ENCODE assay signal across 14 cellular contexts in the genomic region with DNA sequence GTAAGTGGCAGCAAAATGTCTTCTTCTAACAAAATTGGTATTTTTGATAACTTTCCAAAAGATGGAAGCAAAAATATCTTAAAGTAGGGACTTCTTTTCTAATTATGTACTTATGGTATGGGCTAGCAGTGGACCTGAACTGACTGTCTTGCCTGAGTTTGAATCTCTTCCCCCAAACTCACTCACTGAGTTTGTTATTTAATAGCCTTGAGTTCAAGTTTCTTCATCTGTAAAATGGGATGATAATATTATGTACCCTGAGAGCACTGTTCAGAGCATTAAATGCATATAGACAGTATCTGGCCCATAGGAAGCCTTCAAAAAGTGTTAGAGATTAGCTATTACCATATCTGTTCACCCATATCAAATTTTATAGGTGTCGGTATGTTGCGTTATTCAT.
DNase-seq lines count a peak whose midpoint lies in the region; ATAC-seq, FAIRE-seq and TF ChIP-seq lines count a peak whose summit lies in the region.
"Had no signal": no experiment of that assay in that cellular context is flagged by ENCODE, and none has a peak within 500 bp of the region (broad histone marks: within the 10 kb centered on the region; RNA-seq: fewer than 3 reads in every experiment).

No MANE protein-coding gene starts in this region.

- ATAC-seq in GM21381 (IDR thresholded peaks at IDR 0.05; ENCODE audit: unreplicated experiment): peak; percentile 3
- ATAC-seq in HG03439 (IDR thresholded peaks at IDR 0.05; ENCODE audit: unreplicated experiment): peak; percentile 6
- no peak for ATAC-seq in sciatic nerve

- intact Hi-C loops in Calu3 (cut with micrococcal nuclease; ENCODE audit: unreplicated experiment) (no loop called here), kidney (cut with DNase I) (no loop called here), sciatic nerve (cut with DNase I) (loop anchor here (5.0 kb wide), 1 partner anchor 810 kb away; no protein-coding TSS in a partner anchor)

- no peaks in the 10 kb centered on the region for H3K4me1 ChIP-seq in kidney (ENCODE audit: control insufficient read depth in 1 of 2, insufficient read depth in 1 of 2, low read depth in 1 of 2, low read length in 2 of 2)

- no peak for FAIRE-seq in kidney (lab: Jason Lieb, UNC)
- FAIRE-seq: bronchial epithelial cell, islet of Langerhans had no signal

- H3K9me3 ChIP-seq in kidney (ENCODE audit: control insufficient read depth in 1 of 2, low read length in 2 of 2): no peaks in the 10 kb centered on the region
- H3K9me3 ChIP-seq: stomach had no signal

- peaks cover 7% of the 10 kb centered on the region for H3K36me3 Mint-ChIP-seq in Calu3 (ENCODE audit: insufficient read depth, unreplicated experiment)

- H3K27ac ChIP-seq in kidney (ENCODE audit: low read depth in 2 of 2, low read length in 2 of 2): no peak overlapping the region
- H3K27ac ChIP-seq: WERI-Rb-1 had no signal

- peak overlapping the region; percentile 68 for H3K4me3 Mint-ChIP-seq in Calu3 (ENCODE audit: low read depth, unreplicated experiment)

- no peaks in the 10 kb centered on the region for H3K9me3 Mint-ChIP-seq in Calu3 (ENCODE audit: low read depth, unreplicated experiment)
- H3K9me3 Mint-ChIP-seq: neural crest cell had no signal

- no peak overlapping the region for H3K27ac Mint-ChIP-seq in Calu3 (ENCODE audit: unreplicated experiment)

- CTCF ChIA-PET in Calu3 (lab: Charles Lee): no interaction called here

- no peak for DNase-seq in Calu3
- DNase-seq in kidney: no peak
- DNase-seq in glomerular visceral epithelial cell (ENCODE audit: extremely low spot score): no peak
- DNase-seq in pons (ENCODE audit: low spot score): no peak
- no peak for DNase-seq in NCI-H510A treated with DMSO at 0.1 percent for 48 hours (lab: John Stamatoyannopoulos, UW)
- no peak for DNase-seq in sciatic nerve (ENCODE audit: low spot score)
- DNase-seq: NCI-H2171, stomach, WERI-Rb-1 had no signal

- no peak for TF ChIP-seq CTCF in Calu3 (IDR thresholded peaks at IDR 0.05; ENCODE audit: unreplicated experiment)
- no peak for TF ChIP-seq CTCF in kidney (IDR thresholded peaks at IDR 0.05; ENCODE audit: borderline replicate concordance, extremely low read depth, insufficient read depth)

- BruUV-seq in Calu3 (replicated peaks; lab: Mats Ljungman, UMichigan): no TSS peak

- no peaks in the 10 kb centered on the region for H3K36me3 ChIP-seq in kidney (ENCODE audit: control insufficient read depth in 1 of 2, insufficient read depth in 2 of 2, low read length in 2 of 2)
- H3K36me3 ChIP-seq: stomach, WERI-Rb-1 had no signal

- H3K4me3 ChIP-seq in kidney (ENCODE audit: low read length in 2 of 2): peak overlapping the region; percentile 66 to 78

- peaks cover 18% of the 10 kb centered on the region for H3K4me1 Mint-ChIP-seq in Calu3 (ENCODE audit: low read depth, unreplicated experiment)

- H3K27me3 Mint-ChIP-seq in Calu3 (ENCODE audit: unreplicated experiment): no peaks in the 10 kb centered on the region

- H3K9ac ChIP-seq in kidney (ENCODE audit: low read length in 2 of 2): no peak overlapping the region
